2 cellular contexts compared by ENCODE assay signal in the genomic region with DNA sequence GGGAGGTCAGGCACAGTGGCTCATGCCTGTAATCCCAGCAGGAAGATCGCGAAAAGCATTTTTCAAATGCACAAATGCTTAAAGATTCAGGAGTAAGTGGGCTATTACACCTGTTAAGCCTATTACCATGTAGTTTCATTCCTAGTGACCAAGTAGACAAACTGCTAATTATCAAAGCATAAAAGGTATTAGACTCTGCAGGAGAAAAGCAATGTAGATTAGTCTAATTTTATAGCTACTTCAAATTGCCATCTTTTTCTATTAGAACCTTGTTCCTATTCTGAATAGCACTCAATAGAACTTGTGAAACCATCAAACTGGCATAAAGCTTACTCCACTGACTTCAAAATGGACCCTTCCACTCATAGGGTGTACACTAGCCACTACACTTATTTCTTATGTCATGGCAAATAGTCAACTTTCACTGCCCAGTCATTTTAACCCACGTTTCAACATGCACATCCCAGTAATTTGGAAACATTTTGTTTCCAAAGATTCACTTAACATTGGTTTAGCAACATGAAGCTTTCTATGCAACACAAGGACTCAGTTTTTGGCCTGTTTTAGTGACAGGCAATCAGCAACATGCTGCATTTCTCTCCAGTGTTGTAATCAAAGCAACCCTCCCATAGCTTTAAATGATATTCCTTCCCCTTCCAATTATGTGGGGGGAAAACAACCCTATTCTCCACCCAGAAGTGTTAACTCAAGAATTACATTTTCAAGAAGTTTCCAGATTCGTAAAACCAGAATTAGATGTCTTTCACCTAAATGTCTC.
TF ChIP-seq lines count a peak whose summit lies in the region.

No MANE protein-coding gene starts in this region.

TF ChIP-seq in IMR-90, 13 proteins besides CTCF, POLR2A, EP300 and RAD21:
- TF ChIP-seq MAFK (IDR thresholded peaks at IDR 0.05; ENCODE audit: low read depth, low read length) (no peak), CHD1 (IDR thresholded peaks at IDR 0.05; ENCODE audit: low read depth, low read length) (no peak), FOS (IDR thresholded peaks at IDR 0.05; ENCODE audit: low read depth, low read length) (no peak), ELK1 (IDR thresholded peaks at IDR 0.05; ENCODE audit: borderline replicate concordance, low read depth, low read length) (no peak), USF2 (IDR thresholded peaks at IDR 0.05; ENCODE audit: low read depth, low read length) (no peak)

TF ChIP-seq in GM12878, 131 proteins besides CTCF, POLR2A, EP300 and RAD21:
- TF ChIP-seq PRDM15 (CRISPR knock-in tag; IDR thresholded peaks at IDR 0.05) = 0 out of 2 replicates have a peak, but pooled peaks have one; percentile 32
- no peak for TF ChIP-seq SREBF1 (IDR thresholded peaks at IDR 0.05; ENCODE audit: low read length)
- peak; percentile 83 for TF ChIP-seq POLR2AphosphoS5 (IDR thresholded peaks at IDR 0.05; ENCODE audit: low read length)
- TF ChIP-seq KDM1A (IDR thresholded peaks at IDR 0.05; ENCODE audit: borderline replicate concordance) = no peak
- no peak for TF ChIP-seq CHD2 (IDR thresholded peaks at IDR 0.05; ENCODE audit: borderline replicate concordance, low read depth, low read length)
- TF ChIP-seq, protein P1, sequence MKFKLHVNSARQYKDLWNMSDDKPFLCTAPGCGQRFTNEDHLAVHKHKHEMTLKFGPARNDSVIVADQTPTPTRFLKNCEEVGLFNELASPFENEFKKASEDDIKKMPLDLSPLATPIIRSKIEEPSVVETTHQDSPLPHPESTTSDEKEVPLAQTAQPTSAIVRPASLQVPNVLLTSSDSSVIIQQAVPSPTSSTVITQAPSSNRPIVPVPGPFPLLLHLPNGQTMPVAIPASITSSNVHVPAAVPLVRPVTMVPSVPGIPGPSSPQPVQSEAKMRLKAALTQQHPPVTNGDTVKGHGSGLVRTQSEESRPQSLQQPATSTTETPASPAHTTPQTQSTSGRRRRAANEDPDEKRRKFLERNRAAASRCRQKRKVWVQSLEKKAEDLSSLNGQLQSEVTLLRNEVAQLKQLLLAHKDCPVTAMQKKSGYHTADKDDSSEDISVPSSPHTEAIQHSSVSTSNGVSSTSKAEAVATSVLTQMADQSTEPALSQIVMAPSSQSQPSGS (IDR thresholded peaks at IDR 0.05; ENCODE audit: low read length) = no peak
- TF ChIP-seq MTA3 (IDR thresholded peaks at IDR 0.05; ENCODE audit: borderline replicate concordance, low read length) = no peak
- TF ChIP-seq CEBPB (IDR thresholded peaks at IDR 0.05; ENCODE audit: borderline replicate concordance in 1 of 2, low read depth in 2 of 2, low read length in 2 of 2) = no peak
- peak; percentile 38; the same call in 2 of the 3 replicates for TF ChIP-seq POU2F2 (IDR thresholded peaks at IDR 0.05; ENCODE audit: borderline replicate concordance, low read depth, low read length)
- TF ChIP-seq IRF4 (IDR thresholded peaks at IDR 0.05; ENCODE audit: low read depth, low read length) = no peak
- peak; percentile 59; the same call in 1 of the 2 replicates for TF ChIP-seq ZBED1 (IDR thresholded peaks at IDR 0.05; ENCODE audit: borderline replicate concordance)
- peak; percentile 65; the same call in 1 of the 2 replicates for TF ChIP-seq BMI1 (IDR thresholded peaks at IDR 0.05; ENCODE audit: borderline replicate concordance)
- no peak; the same call in 1 of the 2 replicates for TF ChIP-seq TBL1XR1 (IDR thresholded peaks at IDR 0.05; ENCODE audit: low read depth, low read length)
- 0 out of 2 replicates have a peak, but pooled peaks have one; percentile 36 for TF ChIP-seq SMAD5 (IDR thresholded peaks at IDR 0.05; ENCODE audit: low read depth)
- peak; percentile 67; the same call in 1 of the 2 replicates for TF ChIP-seq POLR2AphosphoS2 (IDR thresholded peaks at IDR 0.05; ENCODE audit: low read depth, low read length)
- no peak for TF ChIP-seq STAT1 (conservative IDR thresholded peaks at IDR 0.05)
- TF ChIP-seq, protein P2, sequence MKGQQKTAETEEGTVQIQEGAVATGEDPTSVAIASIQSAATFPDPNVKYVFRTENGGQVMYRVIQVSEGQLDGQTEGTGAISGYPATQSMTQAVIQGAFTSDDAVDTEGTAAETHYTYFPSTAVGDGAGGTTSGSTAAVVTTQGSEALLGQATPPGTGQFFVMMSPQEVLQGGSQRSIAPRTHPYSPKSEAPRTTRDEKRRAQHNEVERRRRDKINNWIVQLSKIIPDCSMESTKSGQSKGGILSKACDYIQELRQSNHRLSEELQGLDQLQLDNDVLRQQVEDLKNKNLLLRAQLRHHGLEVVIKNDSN (IDR thresholded peaks at IDR 0.05; ENCODE audit: borderline replicate concordance, extremely low read length, insufficient read depth, low read depth, low read length) = no peak
- TF ChIP-seq MAX (IDR thresholded peaks at IDR 0.05; ENCODE audit: low read depth, low read length) = no peak
- peak; percentile 82 for TF ChIP-seq BACH1 (IDR thresholded peaks at IDR 0.05; ENCODE audit: borderline replicate concordance)
